13 cellular contexts compared by ENCODE assay signal in genomic region chr7:111587715-111588433, GRCh38.
DNase-seq lines count a peak whose midpoint lies in the region; ATAC-seq and TF ChIP-seq lines count a peak whose summit lies in the region.
"Had no signal": no experiment of that assay in that cellular context is flagged by ENCODE, and none has a peak within 500 bp of the region (broad histone marks: within the 10 kb centered on the region; RNA-seq: fewer than 3 reads in every experiment).

No MANE protein-coding gene starts in this region.

- H3K4me3 ChIP-seq in astrocyte of the spinal cord (ENCODE audit: low read depth, low read length) (no peak overlapping the region), retinal pigment epithelial cell (ENCODE audit: low read length) (no peak overlapping the region)

- no peak for TF ChIP-seq CTCF in astrocyte of the spinal cord (IDR thresholded peaks at IDR 0.05; ENCODE audit: low read depth, low read length)
- no peak for TF ChIP-seq CTCF in retinal pigment epithelial cell (conservative IDR thresholded peaks at IDR 0.05; ENCODE audit: low read depth, low read length)

- ATAC-seq in GM18867 (IDR thresholded peaks at IDR 0.05; ENCODE audit: unreplicated experiment) = peak; percentile 48
- peak; percentile 51 for ATAC-seq in HG03378 (IDR thresholded peaks at IDR 0.05; ENCODE audit: unreplicated experiment)
- ATAC-seq: HCT116, WTC11 had no signal

- in situ Hi-C loops in astrocyte of the spinal cord (cut with HindIII; ENCODE audit: low sequenced_read_pairs) = no loop called here

- DNase-seq in astrocyte of the spinal cord (ENCODE audit: low read depth, low spot score) = peak; percentile 2
- DNase-seq in retinal pigment epithelial cell (ENCODE audit: low read depth) = peak; percentile 30
- DNase-seq in posterior cingulate gyrus = no peak
- DNase-seq in anterior cingulate cortex (lab: John Stamatoyannopoulos, UW) = no peak
- no peak for DNase-seq in NCI-H446 treated with DMSO at 0.1 percent for 48 hours (lab: John Stamatoyannopoulos, UW)
- no peak for DNase-seq in NCI-H2171 (lab: John Stamatoyannopoulos, UW)
- DNase-seq: CD4-positive, alpha-beta memory T cell; NCI-H1105 treated with DMSO at 0.1 percent for 48 hours; OCI-M1 had no signal

- intact Hi-C loops in posterior cingulate gyrus (cut with DNase I) = no loop called here

Comparison
In these comparisons a context has a peak if more than half of its experiments do, and no peak if none do; other contexts are left out.
1. DNase-seq: peak in astrocyte of the spinal cord (single experiment) and retinal pigment epithelial cell (single experiment); none in posterior cingulate gyrus (0 of 10), anterior cingulate cortex (0 of 58), NCI-H446 treated with DMSO at 0.1 percent for 48 hours (single experiment) and NCI-H2171 (single experiment).